Comparison of ENCODE assay signal across 23 cellular contexts in genomic region chr4:35689866-35690265, GRCh38.
"Had no signal": no experiment of that assay in that cellular context is flagged by ENCODE, and none has a peak within 500 bp of the region (broad histone marks: within the 10 kb centered on the region; RNA-seq: fewer than 3 reads in every experiment).

No MANE protein-coding gene starts in this region.

- H3K36me3 Mint-ChIP-seq: activated naive CD4-positive, alpha-beta T cell treated with anti-CD3 and anti-CD28 coated beads, Interleukin-2, amount 50 U/mL, for 24 hours; natural killer cell treated with Interleukin-12 subunit alpha and Interleukin-12 subunit beta and Interleukin-15 and Interleukin-18, amount 100 ng/mL, for 72 hours had no signal

- H3K4me1 Mint-ChIP-seq: activated naive CD4-positive, alpha-beta T cell treated with anti-CD3 and anti-CD28 coated beads, Interleukin-2, amount 50 U/mL, for 24 hours had no signal

- H3K4me3 ChIP-seq: ascending aorta, breast epithelium, coronary artery, heart right ventricle, right atrium auricular region had no signal

- H3K4me1 ChIP-seq: ascending aorta, breast epithelium, heart right ventricle, right atrium auricular region had no signal

- H3K4me3 Mint-ChIP-seq: activated naive CD4-positive, alpha-beta T cell treated with anti-CD3 and anti-CD28 coated beads, Interleukin-2, amount 50 U/mL, for 24 hours; mesothelial cell of epicardium; natural killer cell treated with Interleukin-12 subunit alpha and Interleukin-12 subunit beta and Interleukin-15 and Interleukin-18, amount 100 ng/mL, for 72 hours had no signal

- H3K27ac ChIP-seq: ascending aorta, breast epithelium, coronary artery, heart right ventricle, right atrium auricular region had no signal

- H3K27ac Mint-ChIP-seq: activated naive CD4-positive, alpha-beta T cell treated with anti-CD3 and anti-CD28 coated beads, Interleukin-2, amount 50 U/mL, for 24 hours; mesothelial cell of epicardium; natural killer cell treated with Interleukin-12 subunit alpha and Interleukin-12 subunit beta and Interleukin-15 and Interleukin-18, amount 100 ng/mL, for 72 hours had no signal

- H3K36me3 ChIP-seq: ascending aorta, breast epithelium, heart right ventricle, right atrium auricular region had no signal

- H3K27me3 Mint-ChIP-seq: activated naive CD4-positive, alpha-beta T cell treated with anti-CD3 and anti-CD28 coated beads, Interleukin-2, amount 50 U/mL, for 24 hours; natural killer cell treated with Interleukin-12 subunit alpha and Interleukin-12 subunit beta and Interleukin-15 and Interleukin-18, amount 100 ng/mL, for 72 hours had no signal

- H3K9me3 ChIP-seq: ascending aorta, breast epithelium, right atrium auricular region had no signal

- ATAC-seq: activated CD4-positive, CD25-positive, alpha-beta regulatory T cell treated with anti-CD3 and anti-CD28 coated beads, Interleukin-2, amount 50 U/mL, for 24 hours; esophagus mucosa; heart right ventricle; natural killer cell treated with Interleukin-12 subunit alpha and Interleukin-12 subunit beta and Interleukin-15 and Interleukin-18, amount 100 ng/mL, for 72 hours had no signal

- H3K27me3 ChIP-seq: ascending aorta, breast epithelium, heart right ventricle, right atrium auricular region had no signal

- DNase-seq: activated CD4-positive, alpha-beta T cell treated with anti-CD3 and anti-CD28 coated beads, Interleukin-2, amount 50 U/mL, for 1 hour; activated CD8-positive, alpha-beta memory T cell treated with anti-CD3 and anti-CD28 coated beads for 24 hours; activated CD8-positive, alpha-beta memory T cell treated with anti-CD3 and anti-CD28 coated beads, Interleukin-2, amount 50 U/mL, for 48 hours; activated effector memory CD4-positive, alpha-beta T cell treated with anti-CD3 and anti-CD28 coated beads, Interleukin-2, amount 50 U/mL, for 16 hours; activated T-cell treated with anti-CD3 and anti-CD28 coated beads, Interleukin-2, amount 50 U/mL, for 48 hours; effector CD8-positive, alpha-beta T cell; heart right ventricle; nucleus accumbens; posterior cingulate gyrus; stimulated activated CD4-positive, alpha-beta T cell treated with anti-CD3 and anti-CD28 coated beads, Interleukin-12 subunit alpha, Interleukin-12 subunit beta, amount 100 ng/mL, for 4 hours; stimulated activated CD4-positive, alpha-beta T cell treated with anti-CD3 and anti-CD28 coated beads, Interleukin-1b, Interleukin-23, amount 100 ng/mL, for 48 hours; stimulated activated CD8-positive, alpha-beta memory T cell treated with anti-CD3 and anti-CD28 coated beads, Interleukin-4, amount 100 ng/mL, for 48 hours; stimulated activated naive CD4-positive, alpha-beta T cell; T1000 had no signal

- H3K9me3 Mint-ChIP-seq: activated naive CD4-positive, alpha-beta T cell treated with anti-CD3 and anti-CD28 coated beads, Interleukin-2, amount 50 U/mL, for 24 hours; natural killer cell treated with Interleukin-12 subunit alpha and Interleukin-12 subunit beta and Interleukin-15 and Interleukin-18, amount 100 ng/mL, for 72 hours had no signal
